Comparison of ENCODE assay signal across 14 cellular contexts in genomic region chrX:151551176-151551575, GRCh38. TPM values are rescaled to one million over a fixed set of nuclear protein-coding genes. Genes with fewer than 3 reads are reported as not detected.
"Had no signal": no experiment of that assay in that cellular context is flagged by ENCODE, and none has a peak within 500 bp of the region (broad histone marks: within the 10 kb centered on the region; RNA-seq: fewer than 3 reads in every experiment).

No MANE protein-coding gene starts in this region.

RNA-seq across cellular contexts. Expression of gene PASD1, which starts 12.3 kb away (rescaled TPM):
- total RNA-seq: activated B cell treated with CpG ODN at 0.5 μM for 24 hours; activated CD4-positive, alpha-beta memory T cell treated with anti-CD3 and anti-CD28 coated beads for 36 hours; activated CD4-positive, alpha-beta memory T cell treated with anti-CD3 and anti-CD28 coated beads, Interleukin-2, amount 10 ng/mL, durations not matched to agents 7 days and 5 days; activated CD4-positive, alpha-beta T cell treated with anti-CD3 and anti-CD28 coated beads for 36 hours; activated CD4-positive, alpha-beta T cell treated with anti-CD3 and anti-CD28 coated beads, Interleukin-2, amount 10 ng/mL, durations not matched to agents 7 days and 5 days; activated CD8-positive, alpha-beta memory T cell treated with anti-CD3 and anti-CD28 coated beads for 36 hours; activated CD8-positive, alpha-beta memory T cell treated with anti-CD3 and anti-CD28 coated beads, Interleukin-2, amount 10 ng/mL, durations not matched to agents 7 days and 5 days; activated CD8-positive, alpha-beta T cell treated with anti-CD3 and anti-CD28 coated beads for 36 hours; activated CD8-positive, alpha-beta T cell treated with anti-CD3 and anti-CD28 coated beads, Interleukin-2, amount 10 ng/mL, durations not matched to agents 7 days and 5 days; T-cell; T-helper 1 cell treated with Interleukin-12 subunit alpha and Interleukin-12 subunit beta and Interleukin-4 antibody, amounts not matched to agents 30 ng/mL and 1 ng/mL, for 36 hours; T-helper 17 cell; T-helper 2 cell treated with Interferon-gamma antibody and Interleukin-4, amounts not matched to agents 100 ng/mL and 5 ng/mL, for 36 hours; WTC11 had no signal
